Comparison of ENCODE assay signal across 1 cellular context in the genomic region with DNA sequence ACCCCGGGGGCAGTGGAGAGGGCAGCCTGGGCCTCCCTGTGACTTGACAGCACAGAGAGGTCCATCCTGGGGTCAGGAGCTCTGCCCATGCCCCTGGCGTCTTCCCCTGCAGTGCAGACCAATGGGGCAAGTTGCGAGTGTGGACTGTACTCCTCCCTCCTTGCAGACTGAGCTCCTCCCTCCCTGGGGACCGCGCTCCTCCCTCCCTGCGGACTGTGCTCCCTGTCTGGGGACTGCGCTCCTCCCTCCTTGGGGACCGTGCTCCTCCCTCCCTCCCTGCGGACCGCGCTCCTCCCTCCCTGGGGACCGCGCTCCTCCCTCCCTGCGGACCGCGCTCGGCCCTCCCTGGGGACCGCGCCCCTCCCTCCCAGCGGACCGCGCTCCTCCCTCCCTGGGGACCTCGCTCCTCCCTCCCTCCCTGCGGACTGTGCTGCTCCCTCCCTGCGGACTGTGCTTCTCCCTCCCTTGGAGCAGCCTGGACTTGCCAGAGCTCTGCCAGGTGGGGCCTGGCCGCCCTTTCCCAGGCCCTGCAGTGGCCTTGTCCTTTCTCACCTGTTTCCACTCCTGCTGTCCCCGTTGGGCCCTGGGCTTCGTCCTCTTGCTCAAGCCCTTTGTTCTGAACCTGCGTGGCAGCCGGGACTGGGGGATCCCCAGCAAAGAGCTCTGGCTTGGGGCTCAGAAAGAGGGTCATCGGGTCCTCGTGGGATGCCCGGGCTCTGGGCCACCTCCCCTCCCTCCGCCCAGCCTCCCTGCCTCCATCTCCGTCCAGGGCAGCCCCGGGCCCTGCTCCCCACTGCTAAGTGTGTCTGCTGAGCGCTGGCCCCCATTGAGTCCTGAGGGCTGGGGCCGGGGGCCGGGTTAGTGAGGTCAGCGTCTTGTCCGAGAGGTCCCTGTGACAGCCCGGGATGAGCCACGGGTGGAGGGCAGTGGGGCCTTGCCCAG.
TF ChIP-seq lines count a peak whose summit lies in the region.

No MANE protein-coding gene starts in this region.

TF ChIP-seq in HepG2, 621 proteins besides CTCF, POLR2A, EP300 and RAD21 (continued from another document and continues in another):
- TF ChIP-seq, protein P1, sequence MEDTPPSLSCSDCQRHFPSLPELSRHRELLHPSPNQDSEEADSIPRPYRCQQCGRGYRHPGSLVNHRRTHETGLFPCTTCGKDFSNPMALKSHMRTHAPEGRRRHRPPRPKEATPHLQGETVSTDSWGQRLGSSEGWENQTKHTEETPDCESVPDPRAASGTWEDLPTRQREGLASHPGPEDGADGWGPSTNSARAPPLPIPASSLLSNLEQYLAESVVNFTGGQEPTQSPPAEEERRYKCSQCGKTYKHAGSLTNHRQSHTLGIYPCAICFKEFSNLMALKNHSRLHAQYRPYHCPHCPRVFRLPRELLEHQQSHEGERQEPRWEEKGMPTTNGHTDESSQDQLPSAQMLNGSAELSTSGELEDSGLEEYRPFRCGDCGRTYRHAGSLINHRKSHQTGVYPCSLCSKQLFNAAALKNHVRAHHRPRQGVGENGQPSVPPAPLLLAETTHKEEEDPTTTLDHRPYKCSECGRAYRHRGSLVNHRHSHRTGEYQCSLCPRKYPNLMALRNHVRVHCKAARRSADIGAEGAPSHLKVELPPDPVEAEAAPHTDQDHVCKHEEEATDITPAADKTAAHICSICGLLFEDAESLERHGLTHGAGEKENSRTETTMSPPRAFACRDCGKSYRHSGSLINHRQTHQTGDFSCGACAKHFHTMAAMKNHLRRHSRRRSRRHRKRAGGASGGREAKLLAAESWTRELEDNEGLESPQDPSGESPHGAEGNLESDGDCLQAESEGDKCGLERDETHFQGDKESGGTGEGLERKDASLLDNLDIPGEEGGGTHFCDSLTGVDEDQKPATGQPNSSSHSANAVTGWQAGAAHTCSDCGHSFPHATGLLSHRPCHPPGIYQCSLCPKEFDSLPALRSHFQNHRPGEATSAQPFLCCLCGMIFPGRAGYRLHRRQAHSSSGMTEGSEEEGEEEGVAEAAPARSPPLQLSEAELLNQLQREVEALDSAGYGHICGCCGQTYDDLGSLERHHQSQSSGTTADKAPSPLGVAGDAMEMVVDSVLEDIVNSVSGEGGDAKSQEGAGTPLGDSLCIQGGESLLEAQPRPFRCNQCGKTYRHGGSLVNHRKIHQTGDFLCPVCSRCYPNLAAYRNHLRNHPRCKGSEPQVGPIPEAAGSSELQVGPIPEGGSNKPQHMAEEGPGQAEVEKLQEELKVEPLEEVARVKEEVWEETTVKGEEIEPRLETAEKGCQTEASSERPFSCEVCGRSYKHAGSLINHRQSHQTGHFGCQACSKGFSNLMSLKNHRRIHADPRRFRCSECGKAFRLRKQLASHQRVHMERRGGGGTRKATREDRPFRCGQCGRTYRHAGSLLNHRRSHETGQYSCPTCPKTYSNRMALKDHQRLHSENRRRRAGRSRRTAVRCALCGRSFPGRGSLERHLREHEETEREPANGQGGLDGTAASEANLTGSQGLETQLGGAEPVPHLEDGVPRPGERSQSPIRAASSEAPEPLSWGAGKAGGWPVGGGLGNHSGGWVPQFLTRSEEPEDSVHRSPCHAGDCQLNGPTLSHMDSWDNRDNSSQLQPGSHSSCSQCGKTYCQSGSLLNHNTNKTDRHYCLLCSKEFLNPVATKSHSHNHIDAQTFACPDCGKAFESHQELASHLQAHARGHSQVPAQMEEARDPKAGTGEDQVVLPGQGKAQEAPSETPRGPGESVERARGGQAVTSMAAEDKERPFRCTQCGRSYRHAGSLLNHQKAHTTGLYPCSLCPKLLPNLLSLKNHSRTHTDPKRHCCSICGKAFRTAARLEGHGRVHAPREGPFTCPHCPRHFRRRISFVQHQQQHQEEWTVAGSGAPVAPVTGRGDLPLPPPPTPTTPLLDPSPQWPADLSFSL (CRISPR knock-in tag; IDR thresholded peaks at IDR 0.05): no peak
- TF ChIP-seq ERF (CRISPR knock-in tag; IDR thresholded peaks at IDR 0.05) (no peak), ZNF136 (CRISPR knock-in tag; IDR thresholded peaks at IDR 0.05; ENCODE audit: low read depth) (no peak), KLF12 (CRISPR knock-in tag; IDR thresholded peaks at IDR 0.05; ENCODE audit: borderline replicate concordance) (no peak), NR2F6 (IDR thresholded peaks at IDR 0.05) (no peak), NR2F6 (CRISPR knock-in tag; IDR thresholded peaks at IDR 0.05) (no peak), REPIN1 (CRISPR knock-in tag; IDR thresholded peaks at IDR 0.05; ENCODE audit: borderline replicate concordance, low read depth) (0 out of 2 replicates have a peak, but pooled peaks have one; percentile 8), STAG1 (CRISPR knock-in tag; IDR thresholded peaks at IDR 0.05) (no peak), ZNF737 (CRISPR knock-in tag; IDR thresholded peaks at IDR 0.05; ENCODE audit: borderline replicate concordance) (no peak), AGO2 (optimal IDR thresholded peaks at IDR 0.05; ENCODE audit: low read depth, low read length) (peak; percentile 81), ZKSCAN8 (CRISPR knock-in tag; IDR thresholded peaks at IDR 0.05; ENCODE audit: borderline replicate concordance) (no peak), GATAD1 (CRISPR knock-in tag; IDR thresholded peaks at IDR 0.05) (no peak), NFIB (CRISPR knock-in tag; IDR thresholded peaks at IDR 0.05; ENCODE audit: borderline replicate concordance) (0 out of 2 replicates have a peak, but pooled peaks have one; percentile 18), ZNF670 (CRISPR knock-in tag; IDR thresholded peaks at IDR 0.05; ENCODE audit: borderline replicate concordance) (no peak), HMGA1 (CRISPR knock-in tag; conservative IDR thresholded peaks at IDR 0.05) (no peak), CHCHD3 (CRISPR knock-in tag; IDR thresholded peaks at IDR 0.05) (no peak), ZNF607 (CRISPR knock-in tag; IDR thresholded peaks at IDR 0.05; ENCODE audit: borderline replicate concordance) (no peak), HNF4A (CRISPR knock-in tag; IDR thresholded peaks at IDR 0.05) (no peak; the same call in 1 of the 2 replicates), ZNF614 (CRISPR knock-in tag; IDR thresholded peaks at IDR 0.05; ENCODE audit: borderline replicate concordance) (no peak), NR2F2 (IDR thresholded peaks at IDR 0.05; ENCODE audit: borderline replicate concordance, low read depth) (no peak), SMAD9 (CRISPR knock-in tag; IDR thresholded peaks at IDR 0.05) (no peak), SMYD3 (CRISPR knock-in tag; IDR thresholded peaks at IDR 0.05) (no peak), FOXA3 (CRISPR knock-in tag; IDR thresholded peaks at IDR 0.05) (no peak), HOXA3 (CRISPR knock-in tag; IDR thresholded peaks at IDR 0.05) (peak; percentile 53), JUN (CRISPR knock-in tag; IDR thresholded peaks at IDR 0.05) (no peak), ZNF776 (CRISPR knock-in tag; IDR thresholded peaks at IDR 0.05) (no peak)
- TF ChIP-seq, protein P2, sequence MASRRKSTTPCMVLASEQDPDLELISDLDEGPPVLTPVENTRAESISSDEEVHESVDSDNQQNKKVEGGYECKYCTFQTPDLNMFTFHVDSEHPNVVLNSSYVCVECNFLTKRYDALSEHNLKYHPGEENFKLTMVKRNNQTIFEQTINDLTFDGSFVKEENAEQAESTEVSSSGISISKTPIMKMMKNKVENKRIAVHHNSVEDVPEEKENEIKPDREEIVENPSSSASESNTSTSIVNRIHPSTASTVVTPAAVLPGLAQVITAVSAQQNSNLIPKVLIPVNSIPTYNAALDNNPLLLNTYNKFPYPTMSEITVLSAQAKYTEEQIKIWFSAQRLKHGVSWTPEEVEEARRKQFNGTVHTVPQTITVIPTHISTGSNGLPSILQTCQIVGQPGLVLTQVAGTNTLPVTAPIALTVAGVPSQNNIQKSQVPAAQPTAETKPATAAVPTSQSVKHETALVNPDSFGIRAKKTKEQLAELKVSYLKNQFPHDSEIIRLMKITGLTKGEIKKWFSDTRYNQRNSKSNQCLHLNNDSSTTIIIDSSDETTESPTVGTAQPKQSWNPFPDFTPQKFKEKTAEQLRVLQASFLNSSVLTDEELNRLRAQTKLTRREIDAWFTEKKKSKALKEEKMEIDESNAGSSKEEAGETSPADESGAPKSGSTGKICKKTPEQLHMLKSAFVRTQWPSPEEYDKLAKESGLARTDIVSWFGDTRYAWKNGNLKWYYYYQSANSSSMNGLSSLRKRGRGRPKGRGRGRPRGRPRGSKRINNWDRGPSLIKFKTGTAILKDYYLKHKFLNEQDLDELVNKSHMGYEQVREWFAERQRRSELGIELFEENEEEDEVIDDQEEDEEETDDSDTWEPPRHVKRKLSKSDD (CRISPR knock-in tag; IDR thresholded peaks at IDR 0.05; ENCODE audit: low read depth): peak; percentile 39; the same call in 1 of the 2 replicates
- TF ChIP-seq, protein P3, sequence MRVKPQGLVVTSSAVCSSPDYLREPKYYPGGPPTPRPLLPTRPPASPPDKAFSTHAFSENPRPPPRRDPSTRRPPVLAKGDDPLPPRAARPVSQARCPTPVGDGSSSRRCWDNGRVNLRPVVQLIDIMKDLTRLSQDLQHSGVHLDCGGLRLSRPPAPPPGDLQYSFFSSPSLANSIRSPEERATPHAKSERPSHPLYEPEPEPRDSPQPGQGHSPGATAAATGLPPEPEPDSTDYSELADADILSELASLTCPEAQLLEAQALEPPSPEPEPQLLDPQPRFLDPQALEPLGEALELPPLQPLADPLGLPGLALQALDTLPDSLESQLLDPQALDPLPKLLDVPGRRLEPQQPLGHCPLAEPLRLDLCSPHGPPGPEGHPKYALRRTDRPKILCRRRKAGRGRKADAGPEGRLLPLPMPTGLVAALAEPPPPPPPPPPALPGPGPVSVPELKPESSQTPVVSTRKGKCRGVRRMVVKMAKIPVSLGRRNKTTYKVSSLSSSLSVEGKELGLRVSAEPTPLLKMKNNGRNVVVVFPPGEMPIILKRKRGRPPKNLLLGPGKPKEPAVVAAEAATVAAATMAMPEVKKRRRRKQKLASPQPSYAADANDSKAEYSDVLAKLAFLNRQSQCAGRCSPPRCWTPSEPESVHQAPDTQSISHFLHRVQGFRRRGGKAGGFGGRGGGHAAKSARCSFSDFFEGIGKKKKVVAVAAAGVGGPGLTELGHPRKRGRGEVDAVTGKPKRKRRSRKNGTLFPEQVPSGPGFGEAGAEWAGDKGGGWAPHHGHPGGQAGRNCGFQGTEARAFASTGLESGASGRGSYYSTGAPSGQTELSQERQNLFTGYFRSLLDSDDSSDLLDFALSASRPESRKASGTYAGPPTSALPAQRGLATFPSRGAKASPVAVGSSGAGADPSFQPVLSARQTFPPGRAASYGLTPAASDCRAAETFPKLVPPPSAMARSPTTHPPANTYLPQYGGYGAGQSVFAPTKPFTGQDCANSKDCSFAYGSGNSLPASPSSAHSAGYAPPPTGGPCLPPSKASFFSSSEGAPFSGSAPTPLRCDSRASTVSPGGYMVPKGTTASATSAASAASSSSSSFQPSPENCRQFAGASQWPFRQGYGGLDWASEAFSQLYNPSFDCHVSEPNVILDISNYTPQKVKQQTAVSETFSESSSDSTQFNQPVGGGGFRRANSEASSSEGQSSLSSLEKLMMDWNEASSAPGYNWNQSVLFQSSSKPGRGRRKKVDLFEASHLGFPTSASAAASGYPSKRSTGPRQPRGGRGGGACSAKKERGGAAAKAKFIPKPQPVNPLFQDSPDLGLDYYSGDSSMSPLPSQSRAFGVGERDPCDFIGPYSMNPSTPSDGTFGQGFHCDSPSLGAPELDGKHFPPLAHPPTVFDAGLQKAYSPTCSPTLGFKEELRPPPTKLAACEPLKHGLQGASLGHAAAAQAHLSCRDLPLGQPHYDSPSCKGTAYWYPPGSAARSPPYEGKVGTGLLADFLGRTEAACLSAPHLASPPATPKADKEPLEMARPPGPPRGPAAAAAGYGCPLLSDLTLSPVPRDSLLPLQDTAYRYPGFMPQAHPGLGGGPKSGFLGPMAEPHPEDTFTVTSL (CRISPR knock-in tag; IDR thresholded peaks at IDR 0.05; ENCODE audit: borderline replicate concordance): no peak
- TF ChIP-seq, protein P4, sequence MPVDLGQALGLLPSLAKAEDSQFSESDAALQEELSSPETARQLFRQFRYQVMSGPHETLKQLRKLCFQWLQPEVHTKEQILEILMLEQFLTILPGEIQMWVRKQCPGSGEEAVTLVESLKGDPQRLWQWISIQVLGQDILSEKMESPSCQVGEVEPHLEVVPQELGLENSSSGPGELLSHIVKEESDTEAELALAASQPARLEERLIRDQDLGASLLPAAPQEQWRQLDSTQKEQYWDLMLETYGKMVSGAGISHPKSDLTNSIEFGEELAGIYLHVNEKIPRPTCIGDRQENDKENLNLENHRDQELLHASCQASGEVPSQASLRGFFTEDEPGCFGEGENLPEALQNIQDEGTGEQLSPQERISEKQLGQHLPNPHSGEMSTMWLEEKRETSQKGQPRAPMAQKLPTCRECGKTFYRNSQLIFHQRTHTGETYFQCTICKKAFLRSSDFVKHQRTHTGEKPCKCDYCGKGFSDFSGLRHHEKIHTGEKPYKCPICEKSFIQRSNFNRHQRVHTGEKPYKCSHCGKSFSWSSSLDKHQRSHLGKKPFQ (CRISPR knock-in tag; IDR thresholded peaks at IDR 0.05; ENCODE audit: insufficient replicate concordance): no peak
- TF ChIP-seq, protein P5, sequence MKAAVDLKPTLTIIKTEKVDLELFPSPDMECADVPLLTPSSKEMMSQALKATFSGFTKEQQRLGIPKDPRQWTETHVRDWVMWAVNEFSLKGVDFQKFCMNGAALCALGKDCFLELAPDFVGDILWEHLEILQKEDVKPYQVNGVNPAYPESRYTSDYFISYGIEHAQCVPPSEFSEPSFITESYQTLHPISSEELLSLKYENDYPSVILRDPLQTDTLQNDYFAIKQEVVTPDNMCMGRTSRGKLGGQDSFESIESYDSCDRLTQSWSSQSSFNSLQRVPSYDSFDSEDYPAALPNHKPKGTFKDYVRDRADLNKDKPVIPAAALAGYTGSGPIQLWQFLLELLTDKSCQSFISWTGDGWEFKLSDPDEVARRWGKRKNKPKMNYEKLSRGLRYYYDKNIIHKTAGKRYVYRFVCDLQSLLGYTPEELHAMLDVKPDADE (CRISPR knock-in tag; IDR thresholded peaks at IDR 0.05): no peak
- TF ChIP-seq, protein P6, sequence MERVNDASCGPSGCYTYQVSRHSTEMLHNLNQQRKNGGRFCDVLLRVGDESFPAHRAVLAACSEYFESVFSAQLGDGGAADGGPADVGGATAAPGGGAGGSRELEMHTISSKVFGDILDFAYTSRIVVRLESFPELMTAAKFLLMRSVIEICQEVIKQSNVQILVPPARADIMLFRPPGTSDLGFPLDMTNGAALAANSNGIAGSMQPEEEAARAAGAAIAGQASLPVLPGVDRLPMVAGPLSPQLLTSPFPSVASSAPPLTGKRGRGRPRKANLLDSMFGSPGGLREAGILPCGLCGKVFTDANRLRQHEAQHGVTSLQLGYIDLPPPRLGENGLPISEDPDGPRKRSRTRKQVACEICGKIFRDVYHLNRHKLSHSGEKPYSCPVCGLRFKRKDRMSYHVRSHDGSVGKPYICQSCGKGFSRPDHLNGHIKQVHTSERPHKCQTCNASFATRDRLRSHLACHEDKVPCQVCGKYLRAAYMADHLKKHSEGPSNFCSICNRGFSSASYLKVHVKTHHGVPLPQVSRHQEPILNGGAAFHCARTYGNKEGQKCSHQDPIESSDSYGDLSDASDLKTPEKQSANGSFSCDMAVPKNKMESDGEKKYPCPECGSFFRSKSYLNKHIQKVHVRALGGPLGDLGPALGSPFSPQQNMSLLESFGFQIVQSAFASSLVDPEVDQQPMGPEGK (CRISPR knock-in tag; IDR thresholded peaks at IDR 0.05): peak; percentile 40; the same call in 1 of the 2 replicates
- TF ChIP-seq, protein P7, sequence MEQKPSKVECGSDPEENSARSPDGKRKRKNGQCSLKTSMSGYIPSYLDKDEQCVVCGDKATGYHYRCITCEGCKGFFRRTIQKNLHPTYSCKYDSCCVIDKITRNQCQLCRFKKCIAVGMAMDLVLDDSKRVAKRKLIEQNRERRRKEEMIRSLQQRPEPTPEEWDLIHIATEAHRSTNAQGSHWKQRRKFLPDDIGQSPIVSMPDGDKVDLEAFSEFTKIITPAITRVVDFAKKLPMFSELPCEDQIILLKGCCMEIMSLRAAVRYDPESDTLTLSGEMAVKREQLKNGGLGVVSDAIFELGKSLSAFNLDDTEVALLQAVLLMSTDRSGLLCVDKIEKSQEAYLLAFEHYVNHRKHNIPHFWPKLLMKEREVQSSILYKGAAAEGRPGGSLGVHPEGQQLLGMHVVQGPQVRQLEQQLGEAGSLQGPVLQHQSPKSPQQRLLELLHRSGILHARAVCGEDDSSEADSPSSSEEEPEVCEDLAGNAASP (CRISPR knock-in tag; IDR thresholded peaks at IDR 0.05; ENCODE audit: borderline replicate concordance): no peak
